ENCODE assay signal across 19 cellular contexts in genomic region chr17:77540531-77540930, GRCh38.
A peak's percentile ranks its signal among the peaks of the same experiment; 100 is the strongest.
DNase-seq lines count a peak whose midpoint lies in the region; ATAC-seq and TF ChIP-seq lines count a peak whose summit lies in the region.
"Had no signal": no experiment of that assay in that cellular context is flagged by ENCODE, and none has a peak within 500 bp of the region (broad histone marks: within the 10 kb centered on the region; RNA-seq: fewer than 3 reads in every experiment).

No MANE protein-coding gene starts in this region.

- no peaks in the 10 kb centered on the region for H3K79me2 ChIP-seq in GM23338 (replicated peaks; ENCODE audit: insufficient read depth)

- H3K27me3 ChIP-seq in GM23338 (ENCODE audit: insufficient read depth) (no peaks in the 10 kb centered on the region), lower lobe of right lung (ENCODE audit: low read depth) (peaks cover 7% of the 10 kb centered on the region), adrenal gland (no peaks in the 10 kb centered on the region)

- H3K36me3 ChIP-seq in GM23338 (ENCODE audit: insufficient read depth) (no peaks in the 10 kb centered on the region), lower lobe of right lung (no peaks in the 10 kb centered on the region), adrenal gland (replicated peaks in 1 of 2) (no peaks in the 10 kb centered on the region)
- H3K36me3 ChIP-seq: HAP-1 had no signal

- H3K36me3 Mint-ChIP-seq in GM23338 (ENCODE audit: low read depth): no peaks in the 10 kb centered on the region; the same call in 2 of the 3 replicates
- peaks cover 2% of the 10 kb centered on the region for H3K36me3 Mint-ChIP-seq in T-helper 17 cell (ENCODE audit: low read depth)
- no peaks in the 10 kb centered on the region for H3K36me3 Mint-ChIP-seq in stimulated activated naive B cell treated with anti-CD40 and anti-IgM and Interleukin-4, amounts not matched to agents 10 μg/mL and 1 μg/mL and 100 μg/mL, for 72 hours
- H3K36me3 Mint-ChIP-seq: CD4-positive, CD25-positive, alpha-beta regulatory T cell had no signal

- no peak for TF ChIP-seq POLR2A in adrenal gland (IDR thresholded peaks at IDR 0.05)

- H3K4me1 Mint-ChIP-seq in GM23338: peaks cover 33% of the 10 kb centered on the region
- H3K4me1 Mint-ChIP-seq in T-helper 17 cell: peaks cover 5% of the 10 kb centered on the region
- H3K4me1 Mint-ChIP-seq in stimulated activated naive B cell treated with anti-CD40 and anti-IgM and Interleukin-4, amounts not matched to agents 10 μg/mL and 1 μg/mL and 100 μg/mL, for 72 hours: peaks cover 5 to 14% of the 10 kb centered on the region in 2 donors

- TF ChIP-seq CTCF in GM23338 (conservative IDR thresholded peaks at IDR 0.05; ENCODE audit: low read depth in 2 of 2) (no peak), lower lobe of right lung (IDR thresholded peaks at IDR 0.05) (no peak), adrenal gland (IDR thresholded peaks at IDR 0.05) (no peak)

- H3K4me1 ChIP-seq in GM23338 (ENCODE audit: insufficient read depth) (peaks cover 19% of the 10 kb centered on the region), lower lobe of right lung (no peaks in the 10 kb centered on the region), adrenal gland (replicated peaks in 1 of 2) (peaks cover 0 to 8% of the 10 kb centered on the region in 2 donors)

- no peaks in the 10 kb centered on the region for H4K20me1 ChIP-seq in GM23338 (replicated peaks; ENCODE audit: insufficient read depth)

- H3K9me3 ChIP-seq in T-helper 17 cell (ENCODE audit: control insufficient read depth, low read length, poor library complexity, severe bottlenecking) (no peaks in the 10 kb centered on the region), lower lobe of right lung (no peaks in the 10 kb centered on the region), adrenal gland (replicated peaks in 1 of 3) (no peaks in the 10 kb centered on the region)
- H3K9me3 ChIP-seq: HAP-1, SK-N-SH had no signal

- H3K4me3 Mint-ChIP-seq in GM23338 (no peak overlapping the region), T-helper 17 cell (no peak overlapping the region)
- H3K4me3 Mint-ChIP-seq in stimulated activated naive B cell treated with anti-CD40 and anti-IgM and Interleukin-4, amounts not matched to agents 10 μg/mL and 1 μg/mL and 100 μg/mL, for 72 hours: no peak overlapping the region
- H3K4me3 Mint-ChIP-seq: CD4-positive, CD25-positive, alpha-beta regulatory T cell had no signal

- DNase-seq in GM23338 (ENCODE audit: low spot score) (no peak), T-helper 17 cell (no peak), lower lobe of right lung (peak; percentile 32), globus pallidus (ENCODE audit: low spot score) (no peak), sciatic nerve (ENCODE audit: low spot score) (no peak), adrenal gland (no peak)
- no peak for DNase-seq in stimulated activated naive B cell treated with anti-CD40 and anti-IgM and Interleukin-4, amounts not matched to agents 10 μg/mL and 1 μg/mL and 100 μg/mL, for 72 hours
- DNase-seq: CD4-positive, CD25-positive, alpha-beta regulatory T cell; COR-L47; DMS 273 treated with DMSO at 0.1 percent for 48 hours; GDM1; NCI-H1105; NCI-H2081 treated with DMSO at 0.1 percent for 48 hours; NCI-H748 treated with DMSO at 0.1 percent for 48 hours; NK-92 treated with Interleukin-12 subunit alpha and Interleukin-12 subunit beta, amount 100 ng/mL, for 24 hours; SHP77 treated with DMSO at 0.1 percent for 48 hours; SK-N-SH had no signal

- peaks cover 4% of the 10 kb centered on the region; the same call in 1 of the 3 replicates for H3K9me3 Mint-ChIP-seq in GM23338
- no peaks in the 10 kb centered on the region for H3K9me3 Mint-ChIP-seq in stimulated activated naive B cell treated with anti-CD40 and anti-IgM and Interleukin-4, amounts not matched to agents 10 μg/mL and 1 μg/mL and 100 μg/mL, for 72 hours

- WGBS in adrenal gland, 4 donors: 42 to 73% (median 59%) methylated on average over 5 to 11 of the region's 11 CpGs

- no peaks in the 10 kb centered on the region for H3K9me2 ChIP-seq in GM23338 (ENCODE audit: insufficient read depth)
- H3K9me2 ChIP-seq: SK-N-SH had no signal

- H3K4me3 ChIP-seq in GM23338: peak overlapping the region; percentile 3; the same call in 1 of the 2 replicates
- no peak overlapping the region for H3K4me3 ChIP-seq in lower lobe of right lung
- H3K4me3 ChIP-seq in adrenal gland: no peak overlapping the region
- H3K4me3 ChIP-seq: HAP-1, K562 had no signal

- peaks cover 14% of the 10 kb centered on the region for H3K27me3 Mint-ChIP-seq in GM23338 (ENCODE audit: insufficient read depth, low read depth, poor library complexity)
- H3K27me3 Mint-ChIP-seq in T-helper 17 cell: peaks cover 41% of the 10 kb centered on the region
- H3K27me3 Mint-ChIP-seq in stimulated activated naive B cell treated with anti-CD40 and anti-IgM and Interleukin-4, amounts not matched to agents 10 μg/mL and 1 μg/mL and 100 μg/mL, for 72 hours: peaks cover 30 to 35% of the 10 kb centered on the region in 2 donors

- H2AFZ ChIP-seq in GM23338: peak overlapping the region; percentile 54

- ATAC-seq in GM23338 (no peak), T-helper 17 cell (no peak), lower lobe of right lung (no peak), sciatic nerve (no peak)
- ATAC-seq in stimulated activated naive B cell treated with anti-CD40 and anti-IgM and Interleukin-4, amounts not matched to agents 10 μg/mL and 1 μg/mL and 100 μg/mL, for 72 hours (replicated peaks): no peak
- ATAC-seq: K562 had no signal

- H3K27ac Mint-ChIP-seq in GM23338 (no peak overlapping the region), T-helper 17 cell (peak overlapping the region; percentile 24)
- peak overlapping the region; percentile 15 for H3K27ac Mint-ChIP-seq in stimulated activated naive B cell treated with anti-CD40 and anti-IgM and Interleukin-4, amounts not matched to agents 10 μg/mL and 1 μg/mL and 100 μg/mL, for 72 hours
- H3K27ac Mint-ChIP-seq: CD4-positive, CD25-positive, alpha-beta regulatory T cell had no signal

- peak overlapping the region; percentile 70; the same call in 1 of the 2 replicates for H3K4me2 ChIP-seq in GM23338
- H3K4me2 ChIP-seq: SK-N-SH had no signal

- H3K27ac ChIP-seq in GM23338 (ENCODE audit: low read depth): no peak overlapping the region
- H3K27ac ChIP-seq in lower lobe of right lung: no peak overlapping the region
- no peak overlapping the region for H3K27ac ChIP-seq in adrenal gland

- H3F3A ChIP-seq in GM23338 (replicated peaks; ENCODE audit: low read depth): no peaks in the 10 kb centered on the region

- intact Hi-C loops in lower lobe of right lung (cut with DNase I): no loop called here
- intact Hi-C loops in sciatic nerve (cut with DNase I): no loop called here
- intact Hi-C loops in adrenal gland (cut with DNase I): loop anchor here (5.0 to 10.0 kb wide), 2 partner anchors 472 to 474 kb away; no protein-coding TSS in a partner anchor

Comparison
In these comparisons a context has a peak if more than half of its experiments do, and no peak if none do; other contexts are left out.
1. intact Hi-C loops: an anchor here in adrenal gland (5.0 to 10.0 kb wide); none called in lower lobe of right lung and sciatic nerve.